In genomic region chr17:77774182-77774581, GRCh38 we compare ENCODE assay signal across 31 cellular contexts.
"Had no signal": no experiment of that assay in that cellular context is flagged by ENCODE, and none has a peak within 500 bp of the region (broad histone marks: within the 10 kb centered on the region; RNA-seq: fewer than 3 reads in every experiment).

No MANE protein-coding gene starts in this region.

- H3K27ac Mint-ChIP-seq: activated B cell treated with CpG ODN at 0.5 μM for 24 hours; activated CD8-positive, alpha-beta T cell treated with anti-CD3 and anti-CD28 coated beads for 36 hours; activated naive CD8-positive, alpha-beta T cell treated with anti-CD3 and anti-CD28 coated beads, Interleukin-2, amount 10 ng/mL, durations not matched to agents 7 days and 5 days; T-helper 1 cell treated with Interleukin-12 subunit alpha and Interleukin-12 subunit beta and Interleukin-4 antibody, amounts not matched to agents 30 μg/mL and 1 μg/mL, for 36 hours; T-helper 2 cell treated with Interferon-gamma antibody and Interleukin-4, amounts not matched to agents 5 μg/mL and 100 μg/mL, for 36 hours had no signal

- H3K36me3 ChIP-seq: ascending aorta, breast epithelium, cardiac muscle cell, colonic mucosa, esophagus squamous epithelium, gastroesophageal sphincter, WERI-Rb-1 had no signal

- H3K9me3 Mint-ChIP-seq: activated B cell treated with CpG ODN at 0.5 μM for 24 hours; activated CD8-positive, alpha-beta T cell treated with anti-CD3 and anti-CD28 coated beads for 36 hours; activated naive CD4-positive, alpha-beta T cell treated with anti-CD3 and anti-CD28 coated beads, Interleukin-2, amount 50 U/mL, for 72 hours; activated naive CD8-positive, alpha-beta T cell treated with anti-CD3 and anti-CD28 coated beads, Interleukin-2, amount 10 ng/mL, durations not matched to agents 7 days and 5 days; activated T-cell treated with anti-CD3 and anti-CD28 coated beads, Interleukin-2, amount 50 U/mL, for 4 hours; activated T-helper 17 cell treated with anti-CD3 and anti-CD28 coated beads, Interleukin-2, amount 50 U/mL, for 72 hours; T-cell; T-helper 1 cell treated with Interleukin-12 subunit alpha and Interleukin-12 subunit beta and Interleukin-4 antibody, amounts not matched to agents 30 μg/mL and 1 μg/mL, for 36 hours; T-helper 2 cell treated with Interferon-gamma antibody and Interleukin-4, amounts not matched to agents 5 μg/mL and 100 μg/mL, for 36 hours had no signal

- H3K27ac ChIP-seq: ascending aorta, breast epithelium, cardiac muscle cell, colonic mucosa, epithelial cell of prostate, esophagus squamous epithelium, gastroesophageal sphincter, WERI-Rb-1 had no signal

- H3K27me3 ChIP-seq: ascending aorta, breast epithelium, cardiac muscle cell, colonic mucosa, gastroesophageal sphincter had no signal

- H3K9me3 ChIP-seq: ascending aorta, breast epithelium, colonic mucosa, esophagus squamous epithelium, gastroesophageal sphincter had no signal

- H3K36me3 Mint-ChIP-seq: activated naive CD4-positive, alpha-beta T cell treated with anti-CD3 and anti-CD28 coated beads, Interleukin-2, amount 50 U/mL, for 72 hours; activated naive CD8-positive, alpha-beta T cell treated with anti-CD3 and anti-CD28 coated beads, Interleukin-2, amount 10 ng/mL, durations not matched to agents 7 days and 5 days; brain; T-cell had no signal

- ATAC-seq: activated CD4-positive, CD25-positive, alpha-beta regulatory T cell treated with anti-CD3 and anti-CD28 coated beads, Interleukin-2, amount 50 U/mL, for 24 hours; activated CD8-positive, alpha-beta T cell treated with anti-CD3 and anti-CD28 coated beads for 36 hours; activated naive CD4-positive, alpha-beta T cell treated with anti-CD3 and anti-CD28 coated beads, Interleukin-2, amount 50 U/mL, for 72 hours; activated T-cell treated with anti-CD3 and anti-CD28 coated beads, Interleukin-2, amount 50 U/mL, for 4 hours; activated T-helper 17 cell treated with anti-CD3 and anti-CD28 coated beads, Interleukin-2, amount 50 U/mL, for 72 hours; gastroesophageal sphincter; T-cell had no signal

- H3K27me3 Mint-ChIP-seq: activated CD8-positive, alpha-beta T cell treated with anti-CD3 and anti-CD28 coated beads for 36 hours; activated T-helper 17 cell treated with anti-CD3 and anti-CD28 coated beads, Interleukin-2, amount 50 U/mL, for 72 hours had no signal

- H3K4me1 ChIP-seq: breast epithelium, colonic mucosa had no signal

- H3K4me3 Mint-ChIP-seq: activated B cell treated with CpG ODN at 0.5 μM for 24 hours; activated CD8-positive, alpha-beta T cell treated with anti-CD3 and anti-CD28 coated beads for 36 hours; activated naive CD8-positive, alpha-beta T cell treated with anti-CD3 and anti-CD28 coated beads, Interleukin-2, amount 10 ng/mL, durations not matched to agents 7 days and 5 days; activated T-cell treated with anti-CD3 and anti-CD28 coated beads, Interleukin-2, amount 50 U/mL, for 4 hours; activated T-helper 17 cell treated with anti-CD3 and anti-CD28 coated beads, Interleukin-2, amount 50 U/mL, for 72 hours; brain; T-cell; T-helper 1 cell treated with Interleukin-12 subunit alpha and Interleukin-12 subunit beta and Interleukin-4 antibody, amounts not matched to agents 30 μg/mL and 1 μg/mL, for 36 hours; T-helper 2 cell treated with Interferon-gamma antibody and Interleukin-4, amounts not matched to agents 5 μg/mL and 100 μg/mL, for 36 hours had no signal

- H3K4me3 ChIP-seq: ascending aorta, breast epithelium, cardiac muscle cell, colonic mucosa, esophagus squamous epithelium, gastroesophageal sphincter had no signal

- DNase-seq: activated B cell treated with CpG ODN at 0.5 μM for 24 hours; activated CD4-positive, alpha-beta T cell treated with anti-CD3 and anti-CD28 coated beads for 48 hours; activated CD4-positive, alpha-beta T cell treated with anti-CD3 and anti-CD28 coated beads, Interleukin-2, amount 50 U/mL, for 1 hour; activated CD4-positive, alpha-beta T cell treated with anti-CD3 and anti-CD28 coated beads, Interleukin-2, amount 50 U/mL, for 48 hours; activated CD8-positive, alpha-beta memory T cell treated with anti-CD3 and anti-CD28 coated beads for 24 hours; activated CD8-positive, alpha-beta T cell treated with anti-CD3 and anti-CD28 coated beads for 36 hours; activated effector memory CD4-positive, alpha-beta T cell treated with Interleukin-2 at 50 U/mL for 16 hours; activated gamma-delta T cell treated with Interleukin-2 at 50 U/mL for 16 hours; activated naive CD4-positive, alpha-beta T cell treated with Interleukin-2 at 50 U/mL for 16 hours; activated naive CD8-positive, alpha-beta T cell treated with anti-CD3 and anti-CD28 coated beads, Interleukin-2, amount 10 ng/mL, durations not matched to agents 7 days and 5 days; activated T-cell treated with anti-CD3 and anti-CD28 coated beads, Interleukin-2, amount 50 U/mL, for 4 hours; central memory CD4-positive, alpha-beta T cell; cerebellar nuclear complex; colonic mucosa; effector CD8-positive, alpha-beta T cell; esophagus squamous epithelium; foreskin melanocyte; T-cell; T1000; WERI-Rb-1 had no signal
